In the genomic region with DNA sequence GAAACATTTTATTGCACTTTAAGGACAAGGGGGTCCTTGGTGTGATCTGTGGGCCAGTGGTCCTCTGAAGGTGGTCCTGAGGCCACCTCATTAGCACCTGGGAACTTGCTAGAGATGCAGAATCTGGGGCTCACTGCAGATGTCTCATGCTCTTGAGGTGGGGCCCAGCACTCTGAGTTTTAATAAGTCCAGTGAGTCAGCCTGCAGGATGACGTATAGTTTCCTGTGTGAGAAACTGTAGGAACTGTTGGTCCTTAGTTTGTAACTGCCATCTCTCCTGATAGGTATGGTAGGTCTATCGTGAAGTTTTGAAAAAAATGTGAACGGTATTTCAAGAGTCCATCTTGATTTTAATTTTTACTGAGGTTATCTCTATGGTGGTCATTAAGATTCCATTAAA, we compare ENCODE assay signal across 1 cellular context.
TF ChIP-seq lines count a peak whose summit lies in the region.

No MANE protein-coding gene starts in this region.

TF ChIP-seq in IMR-90, 13 proteins besides CTCF, POLR2A, EP300 and RAD21 (continued from another document):
- no peak for TF ChIP-seq MAZ (IDR thresholded peaks at IDR 0.05; ENCODE audit: borderline replicate concordance, low read depth, low read length)
